In the genomic region with DNA sequence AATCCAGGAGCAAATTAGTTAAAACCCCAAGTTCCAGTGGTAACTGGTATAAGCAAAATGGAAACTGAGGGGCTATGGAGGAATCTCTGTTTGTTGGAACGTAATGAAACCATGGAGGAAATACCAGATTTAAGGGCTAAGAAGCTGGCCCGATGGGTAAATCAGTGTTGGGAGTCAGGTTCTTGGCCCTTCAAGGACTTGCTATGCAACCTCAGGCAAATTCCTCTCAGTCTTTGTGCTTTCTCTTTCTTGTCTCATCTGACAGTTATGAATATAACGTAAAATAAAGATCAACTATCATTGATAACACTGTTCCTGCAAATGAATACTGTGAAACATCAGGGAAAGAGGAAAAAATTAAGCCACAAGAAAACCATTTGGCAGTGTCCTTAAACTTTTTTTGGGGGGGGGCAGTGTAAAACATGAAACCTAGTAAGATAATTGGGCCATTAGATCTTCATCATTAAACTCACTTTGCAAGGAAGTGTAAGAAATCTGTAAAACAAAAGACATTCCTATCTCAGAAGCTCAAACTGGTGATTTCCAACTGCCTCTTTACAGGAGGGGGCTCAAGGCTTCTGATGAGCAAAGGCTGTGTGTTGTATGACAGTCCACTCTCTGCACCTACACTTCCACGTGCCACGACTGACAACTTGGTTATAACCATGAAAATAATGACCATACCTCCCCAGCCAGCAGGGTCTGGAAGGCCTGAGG, we compare ENCODE assay signal across 2 cellular contexts.
TF ChIP-seq lines count a peak whose summit lies in the region.

No MANE protein-coding gene starts in this region.

TF ChIP-seq in GM23338, 12 proteins besides CTCF, POLR2A, EP300 and RAD21 (continued from another document):
- TF ChIP-seq, protein P1, sequence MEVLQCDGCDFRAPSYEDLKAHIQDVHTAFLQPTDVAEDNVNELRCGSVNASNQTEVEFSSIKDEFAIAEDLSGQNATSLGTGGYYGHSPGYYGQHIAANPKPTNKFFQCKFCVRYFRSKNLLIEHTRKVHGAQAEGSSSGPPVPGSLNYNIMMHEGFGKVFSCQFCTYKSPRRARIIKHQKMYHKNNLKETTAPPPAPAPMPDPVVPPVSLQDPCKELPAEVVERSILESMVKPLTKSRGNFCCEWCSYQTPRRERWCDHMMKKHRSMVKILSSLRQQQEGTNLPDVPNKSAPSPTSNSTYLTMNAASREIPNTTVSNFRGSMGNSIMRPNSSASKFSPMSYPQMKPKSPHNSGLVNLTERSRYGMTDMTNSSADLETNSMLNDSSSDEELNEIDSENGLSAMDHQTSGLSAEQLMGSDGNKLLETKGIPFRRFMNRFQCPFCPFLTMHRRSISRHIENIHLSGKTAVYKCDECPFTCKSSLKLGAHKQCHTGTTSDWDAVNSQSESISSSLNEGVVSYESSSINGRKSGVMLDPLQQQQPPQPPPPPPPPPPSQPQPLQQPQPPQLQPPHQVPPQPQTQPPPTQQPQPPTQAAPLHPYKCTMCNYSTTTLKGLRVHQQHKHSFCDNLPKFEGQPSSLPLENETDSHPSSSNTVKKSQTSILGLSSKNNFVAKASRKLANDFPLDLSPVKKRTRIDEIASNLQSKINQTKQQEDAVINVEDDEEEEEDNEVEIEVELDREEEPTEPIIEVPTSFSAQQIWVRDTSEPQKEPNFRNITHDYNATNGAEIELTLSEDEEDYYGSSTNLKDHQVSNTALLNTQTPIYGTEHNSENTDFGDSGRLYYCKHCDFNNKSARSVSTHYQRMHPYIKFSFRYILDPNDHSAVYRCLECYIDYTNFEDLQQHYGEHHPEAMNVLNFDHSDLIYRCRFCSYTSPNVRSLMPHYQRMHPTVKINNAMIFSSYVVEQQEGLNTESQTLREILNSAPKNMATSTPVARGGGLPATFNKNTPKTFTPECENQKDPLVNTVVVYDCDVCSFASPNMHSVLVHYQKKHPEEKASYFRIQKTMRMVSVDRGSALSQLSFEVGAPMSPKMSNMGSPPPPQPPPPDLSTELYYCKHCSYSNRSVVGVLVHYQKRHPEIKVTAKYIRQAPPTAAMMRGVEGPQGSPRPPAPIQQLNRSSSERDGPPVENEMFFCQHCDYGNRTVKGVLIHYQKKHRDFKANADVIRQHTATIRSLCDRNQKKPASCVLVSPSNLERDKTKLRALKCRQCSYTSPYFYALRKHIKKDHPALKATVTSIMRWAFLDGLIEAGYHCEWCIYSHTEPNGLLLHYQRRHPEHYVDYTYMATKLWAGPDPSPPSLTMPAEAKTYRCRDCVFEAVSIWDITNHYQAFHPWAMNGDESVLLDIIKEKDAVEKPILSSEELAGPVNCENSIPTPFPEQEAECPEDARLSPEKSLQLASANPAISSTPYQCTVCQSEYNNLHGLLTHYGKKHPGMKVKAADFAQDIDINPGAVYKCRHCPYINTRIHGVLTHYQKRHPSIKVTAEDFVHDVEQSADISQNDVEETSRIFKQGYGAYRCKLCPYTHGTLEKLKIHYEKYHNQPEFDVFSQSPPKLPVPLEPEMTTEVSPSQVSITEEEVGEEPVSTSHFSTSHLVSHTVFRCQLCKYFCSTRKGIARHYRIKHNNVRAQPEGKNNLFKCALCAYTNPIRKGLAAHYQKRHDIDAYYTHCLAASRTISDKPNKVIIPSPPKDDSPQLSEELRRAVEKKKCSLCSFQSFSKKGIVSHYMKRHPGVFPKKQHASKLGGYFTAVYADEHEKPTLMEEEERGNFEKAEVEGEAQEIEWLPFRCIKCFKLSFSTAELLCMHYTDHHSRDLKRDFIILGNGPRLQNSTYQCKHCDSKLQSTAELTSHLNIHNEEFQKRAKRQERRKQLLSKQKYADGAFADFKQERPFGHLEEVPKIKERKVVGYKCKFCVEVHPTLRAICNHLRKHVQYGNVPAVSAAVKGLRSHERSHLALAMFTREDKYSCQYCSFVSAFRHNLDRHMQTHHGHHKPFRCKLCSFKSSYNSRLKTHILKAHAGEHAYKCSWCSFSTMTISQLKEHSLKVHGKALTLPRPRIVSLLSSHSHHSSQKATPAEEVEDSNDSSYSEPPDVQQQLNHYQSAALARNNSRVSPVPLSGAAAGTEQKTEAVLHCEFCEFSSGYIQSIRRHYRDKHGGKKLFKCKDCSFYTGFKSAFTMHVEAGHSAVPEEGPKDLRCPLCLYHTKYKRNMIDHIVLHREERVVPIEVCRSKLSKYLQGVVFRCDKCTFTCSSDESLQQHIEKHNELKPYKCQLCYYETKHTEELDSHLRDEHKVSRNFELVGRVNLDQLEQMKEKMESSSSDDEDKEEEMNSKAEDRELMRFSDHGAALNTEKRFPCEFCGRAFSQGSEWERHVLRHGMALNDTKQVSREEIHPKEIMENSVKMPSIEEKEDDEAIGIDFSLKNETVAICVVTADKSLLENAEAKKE (CRISPR knock-in tag; IDR thresholded peaks at IDR 0.05) = no peak
- no peak for TF ChIP-seq EZH2 (IDR thresholded peaks at IDR 0.05; ENCODE audit: low read depth, unreplicated experiment)
- TF ChIP-seq, protein P2, sequence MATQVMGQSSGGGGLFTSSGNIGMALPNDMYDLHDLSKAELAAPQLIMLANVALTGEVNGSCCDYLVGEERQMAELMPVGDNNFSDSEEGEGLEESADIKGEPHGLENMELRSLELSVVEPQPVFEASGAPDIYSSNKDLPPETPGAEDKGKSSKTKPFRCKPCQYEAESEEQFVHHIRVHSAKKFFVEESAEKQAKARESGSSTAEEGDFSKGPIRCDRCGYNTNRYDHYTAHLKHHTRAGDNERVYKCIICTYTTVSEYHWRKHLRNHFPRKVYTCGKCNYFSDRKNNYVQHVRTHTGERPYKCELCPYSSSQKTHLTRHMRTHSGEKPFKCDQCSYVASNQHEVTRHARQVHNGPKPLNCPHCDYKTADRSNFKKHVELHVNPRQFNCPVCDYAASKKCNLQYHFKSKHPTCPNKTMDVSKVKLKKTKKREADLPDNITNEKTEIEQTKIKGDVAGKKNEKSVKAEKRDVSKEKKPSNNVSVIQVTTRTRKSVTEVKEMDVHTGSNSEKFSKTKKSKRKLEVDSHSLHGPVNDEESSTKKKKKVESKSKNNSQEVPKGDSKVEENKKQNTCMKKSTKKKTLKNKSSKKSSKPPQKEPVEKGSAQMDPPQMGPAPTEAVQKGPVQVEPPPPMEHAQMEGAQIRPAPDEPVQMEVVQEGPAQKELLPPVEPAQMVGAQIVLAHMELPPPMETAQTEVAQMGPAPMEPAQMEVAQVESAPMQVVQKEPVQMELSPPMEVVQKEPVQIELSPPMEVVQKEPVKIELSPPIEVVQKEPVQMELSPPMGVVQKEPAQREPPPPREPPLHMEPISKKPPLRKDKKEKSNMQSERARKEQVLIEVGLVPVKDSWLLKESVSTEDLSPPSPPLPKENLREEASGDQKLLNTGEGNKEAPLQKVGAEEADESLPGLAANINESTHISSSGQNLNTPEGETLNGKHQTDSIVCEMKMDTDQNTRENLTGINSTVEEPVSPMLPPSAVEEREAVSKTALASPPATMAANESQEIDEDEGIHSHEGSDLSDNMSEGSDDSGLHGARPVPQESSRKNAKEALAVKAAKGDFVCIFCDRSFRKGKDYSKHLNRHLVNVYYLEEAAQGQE (IDR thresholded peaks at IDR 0.05; ENCODE audit: unreplicated experiment) = no peak
- TF ChIP-seq STAT1 (IDR thresholded peaks at IDR 0.05; ENCODE audit: unreplicated experiment) = no peak
- TF ChIP-seq CREB1 (CRISPR knock-in tag; IDR thresholded peaks at IDR 0.05; ENCODE audit: low read depth) = no peak
- no peak for TF ChIP-seq JUNB (IDR thresholded peaks at IDR 0.05; ENCODE audit: unreplicated experiment)
- no peak for TF ChIP-seq NANOG (IDR thresholded peaks at IDR 0.05; ENCODE audit: borderline replicate concordance)
- no peak for TF ChIP-seq EZH2phosphoT487 (IDR thresholded peaks at IDR 0.05; ENCODE audit: unreplicated experiment)
- no peak for TF ChIP-seq POLR2AphosphoS5 (IDR thresholded peaks at IDR 0.05; ENCODE audit: low read depth)

TF ChIP-seq in WTC11, 78 proteins besides CTCF, POLR2A, EP300 and RAD21 (continued from another document):
- TF ChIP-seq, protein P3, sequence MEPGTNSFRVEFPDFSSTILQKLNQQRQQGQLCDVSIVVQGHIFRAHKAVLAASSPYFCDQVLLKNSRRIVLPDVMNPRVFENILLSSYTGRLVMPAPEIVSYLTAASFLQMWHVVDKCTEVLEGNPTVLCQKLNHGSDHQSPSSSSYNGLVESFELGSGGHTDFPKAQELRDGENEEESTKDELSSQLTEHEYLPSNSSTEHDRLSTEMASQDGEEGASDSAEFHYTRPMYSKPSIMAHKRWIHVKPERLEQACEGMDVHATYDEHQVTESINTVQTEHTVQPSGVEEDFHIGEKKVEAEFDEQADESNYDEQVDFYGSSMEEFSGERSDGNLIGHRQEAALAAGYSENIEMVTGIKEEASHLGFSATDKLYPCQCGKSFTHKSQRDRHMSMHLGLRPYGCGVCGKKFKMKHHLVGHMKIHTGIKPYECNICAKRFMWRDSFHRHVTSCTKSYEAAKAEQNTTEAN (CRISPR knock-in tag; IDR thresholded peaks at IDR 0.05) = no peak
- TF ChIP-seq FOXK1 (CRISPR knock-in tag; IDR thresholded peaks at IDR 0.05) = no peak
